8 cellular contexts compared by ENCODE assay signal in the genomic region with DNA sequence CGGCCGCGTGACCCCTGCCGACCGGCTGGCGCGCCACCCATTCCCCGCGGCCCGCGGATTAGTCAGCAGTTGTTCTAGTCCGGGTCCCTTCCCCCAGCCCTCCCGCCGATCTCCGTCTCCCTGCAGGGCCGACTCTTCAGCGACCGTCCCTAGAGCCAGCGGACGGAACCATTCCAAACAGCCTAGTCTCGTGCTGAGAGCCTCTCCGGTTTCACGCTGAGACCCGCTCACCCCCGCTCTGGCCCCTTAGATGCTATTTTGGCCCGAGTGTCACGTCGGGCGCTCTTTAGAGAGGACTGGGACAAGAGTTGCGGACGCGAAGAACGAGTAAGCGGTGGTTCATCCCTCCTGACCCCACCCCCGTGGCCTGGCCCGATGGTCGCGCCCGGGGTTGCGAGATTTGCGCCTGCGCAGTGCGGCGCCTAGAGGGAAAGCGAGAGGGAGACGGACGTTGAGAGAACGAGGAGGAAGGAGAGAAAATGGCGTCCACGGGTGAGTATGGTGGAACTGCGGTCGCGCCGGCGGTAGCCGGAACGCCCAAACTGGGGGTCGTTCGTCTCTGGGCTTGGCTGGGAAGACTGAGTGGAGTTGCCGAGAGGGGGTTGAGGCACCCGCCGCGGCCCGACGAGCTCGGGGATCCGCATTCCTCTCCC. TPM values are rescaled to one million over a fixed set of nuclear protein-coding genes. Genes with fewer than 3 reads are reported as not detected.
DNase-seq lines count a peak whose midpoint lies in the region; ATAC-seq and TF ChIP-seq lines count a peak whose summit lies in the region.

A gene with protein sequence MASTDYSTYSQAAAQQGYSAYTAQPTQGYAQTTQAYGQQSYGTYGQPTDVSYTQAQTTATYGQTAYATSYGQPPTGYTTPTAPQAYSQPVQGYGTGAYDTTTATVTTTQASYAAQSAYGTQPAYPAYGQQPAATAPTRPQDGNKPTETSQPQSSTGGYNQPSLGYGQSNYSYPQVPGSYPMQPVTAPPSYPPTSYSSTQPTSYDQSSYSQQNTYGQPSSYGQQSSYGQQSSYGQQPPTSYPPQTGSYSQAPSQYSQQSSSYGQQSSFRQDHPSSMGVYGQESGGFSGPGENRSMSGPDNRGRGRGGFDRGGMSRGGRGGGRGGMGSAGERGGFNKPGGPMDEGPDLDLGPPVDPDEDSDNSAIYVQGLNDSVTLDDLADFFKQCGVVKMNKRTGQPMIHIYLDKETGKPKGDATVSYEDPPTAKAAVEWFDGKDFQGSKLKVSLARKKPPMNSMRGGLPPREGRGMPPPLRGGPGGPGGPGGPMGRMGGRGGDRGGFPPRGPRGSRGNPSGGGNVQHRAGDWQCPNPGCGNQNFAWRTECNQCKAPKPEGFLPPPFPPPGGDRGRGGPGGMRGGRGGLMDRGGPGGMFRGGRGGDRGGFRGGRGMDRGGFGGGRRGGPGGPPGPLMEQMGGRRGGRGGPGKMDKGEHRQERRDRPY (plus strand): TSS at position 411 of the 653 bp plus-strand sequence. CDS start 69 bp downstream, at position 480.
A gene (minus strand): TSS at position 124 of the 653 bp plus-strand sequence. CDS start 2,355 bp downstream, outside the sequence.

- TF ChIP-seq CTCF in H9 (conservative IDR thresholded peaks at IDR 0.05) (no peak), fibroblast of the aortic adventitia (IDR thresholded peaks at IDR 0.05; ENCODE audit: insufficient read depth, low read length) (no peak), nephron (IDR thresholded peaks at IDR 0.05; ENCODE audit: unreplicated experiment in 3 of 3) (no peak)

- H3K27ac Mint-ChIP-seq in H9 (peak within 1 kb of the TSS; percentile 100), nephron (peak within 1 kb of the TSS; percentile 99 to 100 (median 100))

- no peaks in the 10 kb centered on the region for H4K20me1 ChIP-seq in H9 (ENCODE audit: control insufficient read depth, insufficient read depth, insufficient read length)

- DNase-seq in ELF-1 (ENCODE audit: low read depth, low spot score) (peak; percentile 96), H9 (peak; percentile 93), MG63 (peak; percentile 98), SHP77 (lab: John Stamatoyannopoulos, UW) (peak; percentile 88 to 92), fibroblast of the aortic adventitia (ENCODE audit: low read depth) (peak; percentile 97)
- peak; percentile 95 for DNase-seq in activated effector memory CD4-positive, alpha-beta T cell treated with Interleukin-2 at 50 U/mL for 16 hours
- DNase-seq in stimulated activated naive CD8-positive, alpha-beta T cell treated with anti-CD3 and anti-CD28 coated beads, Interleukin-15, Interleukin-2, amounts not matched to agents 100 U/mL and 50 U/mL, for 24 hours, result peak; percentile 98

- H3K9me3 ChIP-seq in H9 (ENCODE audit: control insufficient read depth, low read depth, low read length) (no peaks in the 10 kb centered on the region), MG63 (no peaks in the 10 kb centered on the region)

- peaks cover 46% of the 10 kb centered on the region for H3K79me2 ChIP-seq in H9 (ENCODE audit: insufficient read depth, low read length)

- H3K4me3 ChIP-seq in MG63, result peak within 1 kb of the TSS; percentile 88
- peak within 1 kb of the TSS; percentile 92 for H3K4me3 ChIP-seq in fibroblast of the aortic adventitia (ENCODE audit: low read depth, low read length)

- H3K4ac ChIP-seq in H9 (ENCODE audit: low read depth, low read length), result peak within 1 kb of the TSS; percentile 64; the same call in 1 of the 2 replicates

- H3K4me1 Mint-ChIP-seq in H9 (peaks cover 38 to 43% of the 10 kb centered on the region in 2 experiments), nephron (peaks cover 55% of the 10 kb centered on the region)

- H3K9me3 Mint-ChIP-seq in H9, result peaks cover 0 to 4% of the 10 kb centered on the region in 2 experiments; a peak in 2 of 5 replicates
- H3K9me3 Mint-ChIP-seq in nephron, result no peaks in the 10 kb centered on the region

- H3K36me3 Mint-ChIP-seq in H9 (ENCODE audit: insufficient read depth in 1 of 3, low read depth in 3 of 3) (peaks cover 45 to 69% (median 60%) of the 10 kb centered on the region in 3 experiments; a peak in 6 of 7 replicates), nephron (ENCODE audit: low read depth) (peaks cover 45% of the 10 kb centered on the region)

- H3K27me3 Mint-ChIP-seq in H9 (ENCODE audit: low read depth), result no peaks in the 10 kb centered on the region
- no peaks in the 10 kb centered on the region for H3K27me3 Mint-ChIP-seq in nephron (ENCODE audit: low read depth)

- H3K4me2 ChIP-seq in H9 (ENCODE audit: insufficient read depth, insufficient read length, low read length), result peak within 1 kb of the TSS; percentile 92

- peak within 1 kb of the TSS; percentile 9; the same call in 1 of the 2 replicates for H2BK15ac ChIP-seq in H9 (ENCODE audit: low read depth, low read length)

- no peaks in the 10 kb centered on the region for H3K79me1 ChIP-seq in H9 (ENCODE audit: insufficient read depth, low read depth, low read length, poor library complexity, severe bottlenecking)

- peaks cover 8% of the 10 kb centered on the region for H3K4me1 ChIP-seq in H9 (ENCODE audit: insufficient read depth, low read length)

- no peaks in the 10 kb centered on the region for H3K27me3 ChIP-seq in H9 (ENCODE audit: insufficient read depth, low read length)
- no peaks in the 10 kb centered on the region for H3K27me3 ChIP-seq in MG63

- peak within 1 kb of the TSS; percentile 92 for H2AFZ ChIP-seq in H9 (ENCODE audit: low read length)

- peak within 1 kb of the TSS; percentile 100 for H3K18ac ChIP-seq in H9 (ENCODE audit: insufficient read length, low read depth, low read length)

- H4K8ac ChIP-seq in H9 (replicated peaks; ENCODE audit: insufficient read length, low read depth, low read length), result no peak within 1 kb of the TSS

- peak within 1 kb of the TSS; percentile 72 for H3K27ac ChIP-seq in H9 (ENCODE audit: insufficient read length, low read depth, low read length)

- H3K4me3 Mint-ChIP-seq in H9 (peak within 1 kb of the TSS; percentile 92 to 93), nephron (peak within 1 kb of the TSS; percentile 93 to 97 (median 94))

- peak within 1 kb of the TSS; percentile 99 for H2BK120ac ChIP-seq in H9 (ENCODE audit: low read depth, low read length, poor library complexity, severe bottlenecking)

- peak; percentile 88 for ATAC-seq in stimulated activated naive CD8-positive, alpha-beta T cell treated with anti-CD3 and anti-CD28 coated beads, Interleukin-15, Interleukin-2, amounts not matched to agents 100 U/mL and 50 U/mL, for 24 hours

- H2BK5ac ChIP-seq in H9 (ENCODE audit: insufficient read length, low read length), result peak within 1 kb of the TSS; percentile 93

- WGBS in H9 (ENCODE audit: extremely low coverage, insufficient read length, low lambda C conversion rate), result no CpG with 5 or more reads among the region's 67 CpGs

- H3K36me3 ChIP-seq in MG63, result peaks cover 70% of the 10 kb centered on the region

- peak within 1 kb of the TSS; percentile 100 for H3K14ac ChIP-seq in H9 (ENCODE audit: insufficient read depth, low read length)

- H2BK12ac ChIP-seq in H9 (ENCODE audit: insufficient read length, low read depth, low read length), result peak within 1 kb of the TSS; percentile 99

- H2BK20ac ChIP-seq in H9 (ENCODE audit: low read depth, low read length, poor library complexity, severe bottlenecking), result no peak within 1 kb of the TSS

- peaks cover 23% of the 10 kb centered on the region for H3K23me2 ChIP-seq in H9 (ENCODE audit: insufficient read length, low read depth, low read length, poor library complexity, severe bottlenecking)

- H4K91ac ChIP-seq in H9 (ENCODE audit: insufficient read length, low read depth, low read length), result peak within 1 kb of the TSS; percentile 72

- peak within 1 kb of the TSS; percentile 91 for H3T11ph ChIP-seq in H9 (ENCODE audit: low read length)

- peak within 1 kb of the TSS; percentile 99 for H3K9ac ChIP-seq in H9 (ENCODE audit: extremely low read depth, insufficient read length, low read length)

- peak within 1 kb of the TSS; percentile 65 for H4K5ac ChIP-seq in H9 (ENCODE audit: insufficient read length, low read depth, low read length)

- no peak within 1 kb of the TSS for H2AK5ac ChIP-seq in H9 (ENCODE audit: insufficient read length, low read length)

- H3K23ac ChIP-seq in H9 (ENCODE audit: insufficient read length, low read depth, low read length), result no peak within 1 kb of the TSS

- H3K56ac ChIP-seq in H9 (ENCODE audit: insufficient read length, low read depth, low read length), result peak within 1 kb of the TSS; percentile 85

RNA-seq across cellular contexts. Expression of the first gene that starts in this region (rescaled TPM):
- total RNA-seq in H9 (2021) (456 and 462 TPM in 2 replicates), fibroblast of the aortic adventitia (ENCODE audit: low replicate concordance) (108 and 176 TPM in 2 replicates)
- total RNA-seq in MG63 (2014; rRNA removed; shearing (Covaris generic); ENCODE audit: low replicate concordance), result 149 and 159 TPM in 2 replicates

RNA-seq across cellular contexts. Expression of the second gene that starts in this region (rescaled TPM):
- 92.9 and 99.7 TPM in 2 replicates for total RNA-seq in H9 (2021)
- total RNA-seq in MG63 (2014; rRNA removed; shearing (Covaris generic); ENCODE audit: low replicate concordance), result 18.3 and 46.7 TPM in 2 replicates
- total RNA-seq in fibroblast of the aortic adventitia (ENCODE audit: low replicate concordance), result 22.0 and 29.8 TPM in 2 replicates

Comparison
In these comparisons a context has a peak if more than half of its experiments do, and no peak if none do; other contexts are left out.
1. Peak in every context shown above with its lines: DNase-seq, ATAC-seq, H3K4me3 ChIP-seq and H3K27ac ChIP-seq.